Comparison of ENCODE assay signal across 17 cellular contexts in the genomic region with DNA sequence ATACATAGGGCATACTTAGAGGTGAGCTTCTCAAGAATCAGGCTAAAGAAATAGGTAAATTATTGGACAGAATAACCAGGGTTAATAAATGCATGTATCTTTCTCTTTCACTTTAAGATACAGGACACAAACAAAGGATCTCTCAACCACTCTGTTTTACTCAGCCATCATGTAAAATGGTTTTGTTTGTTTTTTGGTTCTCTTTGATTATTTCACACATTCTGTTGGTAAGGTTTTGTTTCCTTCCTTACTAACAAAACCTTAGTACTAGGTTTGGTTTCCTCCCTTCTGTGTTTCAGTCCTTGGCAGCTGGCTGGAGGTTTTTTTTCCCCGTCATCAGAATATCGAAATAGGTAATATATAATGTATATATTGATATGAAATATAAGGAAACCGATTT.
"Had no signal": no experiment of that assay in that cellular context is flagged by ENCODE, and none has a peak within 500 bp of the region (broad histone marks: within the 10 kb centered on the region; RNA-seq: fewer than 3 reads in every experiment).

No MANE protein-coding gene starts in this region.

- H3K9me3 Mint-ChIP-seq: mesothelial cell of epicardium had no signal

- H3K4me1 Mint-ChIP-seq: naive B cell had no signal

- H3K4me3 Mint-ChIP-seq: endodermal cell, mesothelial cell of epicardium, naive B cell had no signal

- H3K27me3 Mint-ChIP-seq: naive B cell had no signal

- H3K36me3 Mint-ChIP-seq: mesothelial cell of epicardium, naive B cell had no signal

- ATAC-seq: foreskin keratinocyte, gastroesophageal sphincter, heart left ventricle, left cardiac atrium, left lung, left ventricle myocardium superior, lower lobe of right lung, mucosa of descending colon had no signal

- H3K27ac Mint-ChIP-seq: endodermal cell, mesothelial cell of epicardium, naive B cell had no signal

- DNase-seq: dermis blood vessel endothelial cell; dorsolateral prefrontal cortex; effector CD4-positive, alpha-beta T cell; effector memory CD4-positive, alpha-beta T cell; endodermal cell; foreskin keratinocyte; heart left ventricle; hypothalamus; left cardiac atrium; left lung; left ventricle myocardium superior; lower lobe of right lung; mesenchymal stem cell; mucosa of descending colon; naive B cell had no signal
